Comparison of ENCODE assay signal across 8 cellular contexts in genomic region chr15:68228143-68228970, GRCh38. TPM values are rescaled to one million over a fixed set of nuclear protein-coding genes. Genes with fewer than 3 reads are reported as not detected.
DNase-seq lines count a peak whose midpoint lies in the region; FAIRE-seq and TF ChIP-seq lines count a peak whose summit lies in the region.

No MANE protein-coding gene starts in this region.

- H3K9me3 ChIP-seq in adipocyte (ENCODE audit: control insufficient read depth, low read length): no peaks in the 10 kb centered on the region
- H3K9me3 ChIP-seq in kidney (ENCODE audit: control insufficient read depth in 1 of 2, low read length in 2 of 2): no peaks in the 10 kb centered on the region
- no peaks in the 10 kb centered on the region for H3K9me3 ChIP-seq in suprapubic skin

- CTCF ChIA-PET in Calu3 (lab: Charles Lee): interaction anchor here (1.2 kb wide), 2 partner anchors 23 to 78 kb away, joined by 3 to 4 read pairs; partner anchors contain the start of gene CALML4

- H3K36me3 ChIP-seq in adipocyte (ENCODE audit: control insufficient read depth, insufficient read depth, low read length, severe bottlenecking): no peaks in the 10 kb centered on the region
- H3K36me3 ChIP-seq in kidney (ENCODE audit: control insufficient read depth in 1 of 2, insufficient read depth in 2 of 2, low read length in 2 of 2): no peaks in the 10 kb centered on the region
- no peaks in the 10 kb centered on the region for H3K36me3 ChIP-seq in suprapubic skin

- 46% methylated on average over 22 of the region's 25 CpGs for WGBS in suprapubic skin

- DNase-seq in Calu3: no peak
- no peak for DNase-seq in Jurkat, Clone E6-1 (ENCODE audit: low read depth, low spot score)
- DNase-seq in adipocyte (ENCODE audit: low read depth): peak; percentile 46
- peak; percentile 53 for DNase-seq in kidney
- peak; percentile 56 for DNase-seq in suprapubic skin (ENCODE audit: low spot score in 2 of 2)
- DNase-seq in 8988T: no peak
- DNase-seq in iPS-NIHi7 (ENCODE audit: extremely low spot score): no peak
- no peak for DNase-seq in stimulated activated CD8-positive, alpha-beta memory T cell treated with anti-CD3 and anti-CD28 coated beads, Interleukin-4, amount 100 ng/mL, for 48 hours

- intact Hi-C loops in Calu3 (cut with micrococcal nuclease; ENCODE audit: unreplicated experiment) (no loop called here), kidney (cut with DNase I) (no loop called here)

- peaks cover 34% of the 10 kb centered on the region for H3K36me3 Mint-ChIP-seq in Calu3 (ENCODE audit: insufficient read depth, unreplicated experiment)

- peaks cover 29% of the 10 kb centered on the region for H3K4me1 Mint-ChIP-seq in Calu3 (ENCODE audit: low read depth, unreplicated experiment)

- peak overlapping the region; percentile 86 for H3K9ac ChIP-seq in adipocyte (ENCODE audit: low read length)
- H3K9ac ChIP-seq in kidney (ENCODE audit: low read length in 2 of 2): peak overlapping the region in 1 of 2 donors; percentile 76

- FAIRE-seq in kidney (lab: Jason Lieb, UNC): no peak

- no peaks in the 10 kb centered on the region for H3K27me3 ChIP-seq in adipocyte (replicated peaks; ENCODE audit: control insufficient read depth, insufficient read depth, low read length)
- no peaks in the 10 kb centered on the region for H3K27me3 ChIP-seq in suprapubic skin

- H3K27me3 Mint-ChIP-seq in Calu3 (ENCODE audit: unreplicated experiment): peaks cover 10% of the 10 kb centered on the region

- no TSS peak for BruUV-seq in Calu3 (replicated peaks; lab: Mats Ljungman, UMichigan)

- no peak overlapping the region for H3K27ac ChIP-seq in kidney (ENCODE audit: low read depth in 2 of 2, low read length in 2 of 2)
- H3K27ac ChIP-seq in suprapubic skin: peak overlapping the region; percentile 89

- no peak for TF ChIP-seq EP300 in suprapubic skin (IDR thresholded peaks at IDR 0.05)

- peaks cover 17% of the 10 kb centered on the region for H3K4me1 ChIP-seq in adipocyte (ENCODE audit: control insufficient read depth, insufficient read depth, low read length)
- peaks cover 15 to 17% of the 10 kb centered on the region in 2 donors for H3K4me1 ChIP-seq in kidney (ENCODE audit: control insufficient read depth in 1 of 2, insufficient read depth in 1 of 2, low read depth in 1 of 2, low read length in 2 of 2)
- H3K4me1 ChIP-seq in suprapubic skin: peaks cover 28% of the 10 kb centered on the region

- peak overlapping the region; percentile 93 for H3K4me3 Mint-ChIP-seq in Calu3 (ENCODE audit: low read depth, unreplicated experiment)

- TF ChIP-seq POLR2A in suprapubic skin (IDR thresholded peaks at IDR 0.05): no peak

- H3K4me3 ChIP-seq in Jurkat, Clone E6-1 (ENCODE audit: low read length): peak overlapping the region; percentile 93
- peak overlapping the region; percentile 88 for H3K4me3 ChIP-seq in adipocyte (ENCODE audit: low read length)
- H3K4me3 ChIP-seq in kidney (ENCODE audit: low read length in 2 of 2): peak overlapping the region; percentile 46 to 82
- H3K4me3 ChIP-seq in suprapubic skin: peak overlapping the region; percentile 98

- peak overlapping the region; percentile 65 for H3K27ac Mint-ChIP-seq in Calu3 (ENCODE audit: unreplicated experiment)

- no peaks in the 10 kb centered on the region for H3K9me3 Mint-ChIP-seq in Calu3 (ENCODE audit: low read depth, unreplicated experiment)

- TF ChIP-seq CTCF in Calu3 (IDR thresholded peaks at IDR 0.05; ENCODE audit: unreplicated experiment): no peak
- no peak for TF ChIP-seq CTCF in kidney (IDR thresholded peaks at IDR 0.05; ENCODE audit: borderline replicate concordance, extremely low read depth, insufficient read depth)
- TF ChIP-seq CTCF in suprapubic skin (IDR thresholded peaks at IDR 0.05): no peak

RNA-seq across cellular contexts. Expression of gene CLN6, which starts 1.2 kb away (rescaled TPM):
- total RNA-seq in Calu3 (2022) (81.6 and 85.7 TPM in 2 replicates), kidney (36.6 TPM), suprapubic skin (10 to 100 TPM; 20.3 to 38.1 (median 27.9) TPM)
- polyA plus RNA-seq in Jurkat, Clone E6-1 (2012; ENCODE audit: insufficient read depth, insufficient read length): 63.6 TPM
- polyA plus RNA-seq in kidney (ENCODE audit: insufficient read depth, low read depth, low replicate concordance): 30.8 TPM

RNA-seq across cellular contexts. Expression of gene CALML4, which starts 23.2 kb away (rescaled TPM):
- total RNA-seq in Calu3 (2022) (17.9 and 24.1 TPM in 2 replicates), kidney (17.4 TPM), suprapubic skin (10 to 100 TPM in 1 of 4 donors, 1 to 10 TPM in 3; 2.4 to 13.6 (median 4.8) TPM)
- 25.9 TPM for polyA plus RNA-seq in Jurkat, Clone E6-1 (2012; ENCODE audit: insufficient read depth, insufficient read length)
- 54.7 TPM for polyA plus RNA-seq in kidney (ENCODE audit: insufficient read depth, low read depth, low replicate concordance)

RNA-seq across cellular contexts. Expression of gene FEM1B, which starts 49.2 kb away (rescaled TPM):
- total RNA-seq in Calu3 (2022): 41.4 and 53.3 TPM in 2 replicates
- polyA plus RNA-seq in Jurkat, Clone E6-1 (2012; ENCODE audit: insufficient read depth, insufficient read length): 31.8 TPM
- 47.6 TPM for total RNA-seq in kidney
- 9.8 TPM for polyA plus RNA-seq in kidney (ENCODE audit: insufficient read depth, low read depth, low replicate concordance)
- total RNA-seq in suprapubic skin: 10 to 100 TPM; 56.3 to 89.6 (median 63.8) TPM

Comparison
In these comparisons a context has a peak if more than half of its experiments do, and no peak if none do; other contexts are left out.
1. DNase-seq: peak in adipocyte (single experiment), kidney (single experiment) and suprapubic skin (2 of 2); none in Calu3 (single experiment), Jurkat, Clone E6-1 (single experiment), 8988T (single experiment), iPS-NIHi7 (single experiment) and stimulated activated CD8-positive, alpha-beta memory T cell treated with anti-CD3 and anti-CD28 coated beads, Interleukin-4, amount 100 ng/mL, for 48 hours (single experiment).
2. Peak in every context shown above with its lines, with median percentiles within 50 percentile points of each other: H3K4me3 ChIP-seq.